In the genomic region with DNA sequence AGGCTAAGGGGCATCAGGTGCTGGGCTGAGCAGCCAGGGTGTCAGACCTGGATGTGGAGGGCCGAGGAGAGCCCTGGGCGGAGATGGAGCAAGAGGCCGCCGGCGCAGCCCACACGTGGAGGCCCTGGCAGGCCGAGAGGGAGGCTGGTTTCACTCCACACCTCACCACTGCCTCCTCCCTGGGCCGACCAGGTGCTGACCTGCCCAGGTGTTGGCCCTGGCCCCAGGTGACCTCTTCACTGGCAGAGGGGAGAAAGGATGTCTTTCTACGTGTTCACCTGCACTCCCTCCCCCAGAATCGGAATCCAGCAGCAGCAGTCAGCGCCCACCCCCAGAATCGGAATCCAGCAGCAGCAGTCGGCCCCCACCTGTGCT, we compare ENCODE assay signal across 9 cellular contexts. TPM values are rescaled to one million over a fixed set of nuclear protein-coding genes. Genes with fewer than 3 reads are reported as not detected.
DNase-seq lines count a peak whose midpoint lies in the region; ATAC-seq and TF ChIP-seq lines count a peak whose summit lies in the region.
"Had no signal": no experiment of that assay in that cellular context is flagged by ENCODE, and none has a peak within 500 bp of the region (broad histone marks: within the 10 kb centered on the region; RNA-seq: fewer than 3 reads in every experiment).

No MANE protein-coding gene starts in this region.

- peak overlapping the region; percentile 40 for H3K27ac Mint-ChIP-seq in activated T-helper 1 cell treated with anti-CD3 and anti-CD28 coated beads, Interleukin-12 subunit alpha, Interleukin-12 subunit beta, Interleukin-2, Interleukin-4 antibody, amounts not matched to agents 30 ng/mL and 10 ng/mL and 1 ng/mL, durations not matched to agents 14 hours and 24 hours and 36 hours

- H3K36me3 ChIP-seq in left ventricle myocardium inferior (no peaks in the 10 kb centered on the region), A673 (ENCODE audit: insufficient read depth, low read length, poor library complexity, severe bottlenecking) (no peaks in the 10 kb centered on the region)

- POLR2A ChIA-PET in A673 (lab: Charles Lee; ENCODE audit: low non-redundant PET): no interaction called here

- TF ChIP-seq CTCF in left ventricle myocardium inferior (IDR thresholded peaks at IDR 0.05; ENCODE audit: borderline replicate concordance) (no peak), A673 (conservative IDR thresholded peaks at IDR 0.05; ENCODE audit: low read depth, low read length) (no peak)

- H3K4me3 ChIP-seq in right cardiac atrium (ENCODE audit: low read length) (no peak overlapping the region), left ventricle myocardium inferior (no peak overlapping the region), A673 (ENCODE audit: low read depth, low read length, poor library complexity, severe bottlenecking) (no peak overlapping the region)

- WGBS in right cardiac atrium: 57% methylated on average over 13 of the region's 13 CpGs

- H3K9me3 Mint-ChIP-seq in activated T-helper 1 cell treated with anti-CD3 and anti-CD28 coated beads, Interleukin-12 subunit alpha, Interleukin-12 subunit beta, Interleukin-2, Interleukin-4 antibody, amounts not matched to agents 30 ng/mL and 10 ng/mL and 1 ng/mL, durations not matched to agents 14 hours and 24 hours and 36 hours: no peaks in the 10 kb centered on the region

- DNase-seq in right cardiac atrium: peak in 2 of 3 donors; percentile 11 to 38
- no peak for DNase-seq in left ventricle myocardium inferior
- DNase-seq in activated T-helper 1 cell treated with anti-CD3 and anti-CD28 coated beads, Interleukin-12 subunit alpha, Interleukin-12 subunit beta, Interleukin-2, Interleukin-4 antibody, amounts not matched to agents 30 ng/mL and 10 ng/mL and 1 ng/mL, durations not matched to agents 14 hours and 24 hours and 36 hours (ENCODE audit: low spot score): no peak
- DNase-seq in left kidney (ENCODE audit: low read depth, low spot score): peak; percentile 18
- DNase-seq in NCI-H345 (lab: John Stamatoyannopoulos, UW): no peak
- DNase-seq in A673 (ENCODE audit: low spot score): no peak

- no peaks in the 10 kb centered on the region for H3K27me3 Mint-ChIP-seq in activated T-helper 1 cell treated with anti-CD3 and anti-CD28 coated beads, Interleukin-12 subunit alpha, Interleukin-12 subunit beta, Interleukin-2, Interleukin-4 antibody, amounts not matched to agents 30 ng/mL and 10 ng/mL and 1 ng/mL, durations not matched to agents 14 hours and 24 hours and 36 hours (ENCODE audit: insufficient read depth)

- ATAC-seq in right cardiac atrium (no peak), GM21576 (IDR thresholded peaks at IDR 0.05; ENCODE audit: unreplicated experiment) (no peak), GM21447 (IDR thresholded peaks at IDR 0.05; ENCODE audit: unreplicated experiment) (no peak)

- H3K4me3 Mint-ChIP-seq in activated T-helper 1 cell treated with anti-CD3 and anti-CD28 coated beads, Interleukin-12 subunit alpha, Interleukin-12 subunit beta, Interleukin-2, Interleukin-4 antibody, amounts not matched to agents 30 ng/mL and 10 ng/mL and 1 ng/mL, durations not matched to agents 14 hours and 24 hours and 36 hours: peak overlapping the region; percentile 76

- peaks cover 11% of the 10 kb centered on the region for H3K4me1 Mint-ChIP-seq in activated T-helper 1 cell treated with anti-CD3 and anti-CD28 coated beads, Interleukin-12 subunit alpha, Interleukin-12 subunit beta, Interleukin-2, Interleukin-4 antibody, amounts not matched to agents 30 ng/mL and 10 ng/mL and 1 ng/mL, durations not matched to agents 14 hours and 24 hours and 36 hours (ENCODE audit: low read depth)

- no peaks in the 10 kb centered on the region for H3K9me3 ChIP-seq in right cardiac atrium (ENCODE audit: control insufficient read depth, low read length)
- no peaks in the 10 kb centered on the region for H3K9me3 ChIP-seq in left ventricle myocardium inferior (replicated peaks)
- no peaks in the 10 kb centered on the region for H3K9me3 ChIP-seq in A673 (ENCODE audit: low read depth, low read length, poor library complexity, severe bottlenecking)

- no peaks in the 10 kb centered on the region for H3K36me3 Mint-ChIP-seq in activated T-helper 1 cell treated with anti-CD3 and anti-CD28 coated beads, Interleukin-12 subunit alpha, Interleukin-12 subunit beta, Interleukin-2, Interleukin-4 antibody, amounts not matched to agents 30 ng/mL and 10 ng/mL and 1 ng/mL, durations not matched to agents 14 hours and 24 hours and 36 hours (ENCODE audit: low read depth)

- H3K27me3 ChIP-seq in right cardiac atrium (ENCODE audit: control insufficient read depth, insufficient read depth) (no peaks in the 10 kb centered on the region), left ventricle myocardium inferior (ENCODE audit: low read depth) (peaks cover 64% of the 10 kb centered on the region), A673 (replicated peaks; ENCODE audit: insufficient read depth, low read depth, low read length, poor library complexity) (no peaks in the 10 kb centered on the region)

- intact Hi-C loops in right cardiac atrium (cut with DNase I): no loop called here
- intact Hi-C loops in left ventricle myocardium inferior (cut with micrococcal nuclease): no loop called here
- intact Hi-C loops in activated T-helper 1 cell treated with anti-CD3 and anti-CD28 coated beads, Interleukin-12 subunit alpha, Interleukin-12 subunit beta, Interleukin-2, Interleukin-4 antibody, amounts not matched to agents 30 ng/mL and 10 ng/mL and 1 ng/mL, durations not matched to agents 14 hours and 24 hours and 36 hours (cut with micrococcal nuclease): loop anchor here (10.0 kb wide), 1 partner anchor 284 kb away; no protein-coding TSS in a partner anchor
- intact Hi-C loops in A673 (cut with micrococcal nuclease; ENCODE audit: unreplicated experiment): loop anchor here (10.0 kb wide), 1 partner anchor 236 kb away; the partner anchor contains the start of genes BET1L and RIC8A

- peaks cover 2% of the 10 kb centered on the region for H3K4me1 ChIP-seq in right cardiac atrium (ENCODE audit: control insufficient read depth, insufficient read depth, low read length)
- peaks cover 17% of the 10 kb centered on the region for H3K4me1 ChIP-seq in left ventricle myocardium inferior
- H3K4me1 ChIP-seq in A673 (ENCODE audit: insufficient read depth, low read length, poor library complexity, severe bottlenecking): peaks cover 4% of the 10 kb centered on the region

- H3K27ac ChIP-seq in right cardiac atrium (ENCODE audit: low read length): no peak overlapping the region
- H3K27ac ChIP-seq in left ventricle myocardium inferior (replicated peaks): no peak overlapping the region
- H3K27ac ChIP-seq in A673 (ENCODE audit: low read depth, low read length, poor library complexity, severe bottlenecking): no peak overlapping the region

- CTCF ChIA-PET in A673 (lab: Charles Lee): no interaction called here

- no TSS peak for BruUV-seq in A673 (replicated peaks; lab: Mats Ljungman, UMichigan)

RNA-seq across cellular contexts. Expression of gene ANO9, which starts 0.8 kb away (rescaled TPM):
- total RNA-seq in right cardiac atrium (under 1 TPM; 0.14 to 0.46 (median 0.20) TPM), left ventricle myocardium inferior (0.11 TPM), A673 (2021) (0.26 TPM in 1 of 2 replicates, not detected in the other)
- polyA plus RNA-seq in right cardiac atrium: 0.20 TPM
- 33.1 and 33.8 TPM in 2 replicates for total RNA-seq in activated T-helper 1 cell treated with anti-CD3 and anti-CD28 coated beads, Interleukin-12 subunit alpha, Interleukin-12 subunit beta, Interleukin-2, Interleukin-4 antibody, amounts not matched to agents 30 ng/mL and 10 ng/mL and 1 ng/mL, durations not matched to agents 14 hours and 24 hours and 36 hours
- total RNA-seq: osteoblast had no signal

RNA-seq across cellular contexts. Expression of gene PTDSS2, which starts 9.0 kb away (rescaled TPM):
- total RNA-seq in right cardiac atrium (10 to 100 TPM; 30.2 to 33.3 (median 30.9) TPM), left ventricle myocardium inferior (30.2 TPM), A673 (2021) (33.5 and 37.6 TPM in 2 replicates)
- polyA plus RNA-seq in right cardiac atrium: 30.7 TPM
- total RNA-seq in activated T-helper 1 cell treated with anti-CD3 and anti-CD28 coated beads, Interleukin-12 subunit alpha, Interleukin-12 subunit beta, Interleukin-2, Interleukin-4 antibody, amounts not matched to agents 30 ng/mL and 10 ng/mL and 1 ng/mL, durations not matched to agents 14 hours and 24 hours and 36 hours: 31.0 and 33.9 TPM in 2 replicates

RNA-seq across cellular contexts. Expression of gene SIGIRR, which starts 26.2 kb away (rescaled TPM):
- total RNA-seq in right cardiac atrium: 10 to 100 TPM; 28.6 to 42.4 (median 35.1) TPM
- polyA plus RNA-seq in right cardiac atrium: 61.8 TPM
- total RNA-seq in left ventricle myocardium inferior: 34.9 TPM
- total RNA-seq in activated T-helper 1 cell treated with anti-CD3 and anti-CD28 coated beads, Interleukin-12 subunit alpha, Interleukin-12 subunit beta, Interleukin-2, Interleukin-4 antibody, amounts not matched to agents 30 ng/mL and 10 ng/mL and 1 ng/mL, durations not matched to agents 14 hours and 24 hours and 36 hours: 38.3 and 43.9 TPM in 2 replicates
- 16.6 and 17.6 TPM in 2 replicates for total RNA-seq in A673 (2021)

RNA-seq across cellular contexts. Expression of gene PKP3, which starts 47.0 kb away (rescaled TPM):
- total RNA-seq in right cardiac atrium (under 1 TPM; 0.26 to 0.88 (median 0.63) TPM), left ventricle myocardium inferior (0.52 TPM), A673 (2021) (not detected in 2 replicates)
- 0.36 TPM for polyA plus RNA-seq in right cardiac atrium
- not detected in 2 replicates for total RNA-seq in activated T-helper 1 cell treated with anti-CD3 and anti-CD28 coated beads, Interleukin-12 subunit alpha, Interleukin-12 subunit beta, Interleukin-2, Interleukin-4 antibody, amounts not matched to agents 30 ng/mL and 10 ng/mL and 1 ng/mL, durations not matched to agents 14 hours and 24 hours and 36 hours

Comparison
In these comparisons a context has a peak if more than half of its experiments do, and no peak if none do; other contexts are left out.
1. DNase-seq: peak in right cardiac atrium (2 of 3) and left kidney (single experiment); none in left ventricle myocardium inferior (single experiment), activated T-helper 1 cell treated with anti-CD3 and anti-CD28 coated beads, Interleukin-12 subunit alpha, Interleukin-12 subunit beta, Interleukin-2, Interleukin-4 antibody, amounts not matched to agents 30 ng/mL and 10 ng/mL and 1 ng/mL, durations not matched to agents 14 hours and 24 hours and 36 hours (single experiment), NCI-H345 (single experiment) and A673 (single experiment).
2. RNA of gene ANO9, which starts 0.8 kb away (total RNA-seq): 33.1 to 33.8 TPM in activated T-helper 1 cell treated with anti-CD3 and anti-CD28 coated beads, Interleukin-12 subunit alpha, Interleukin-12 subunit beta, Interleukin-2, Interleukin-4 antibody, amounts not matched to agents 30 ng/mL and 10 ng/mL and 1 ng/mL, durations not matched to agents 14 hours and 24 hours and 36 hours; 0.14 to 0.46 TPM in right cardiac atrium, 0.11 TPM in left ventricle myocardium inferior (single experiment) and 0.26 TPM in A673; every median in the first group is over 10 times any median in the second.
3. intact Hi-C loops: an anchor here in activated T-helper 1 cell treated with anti-CD3 and anti-CD28 coated beads, Interleukin-12 subunit alpha, Interleukin-12 subunit beta, Interleukin-2, Interleukin-4 antibody, amounts not matched to agents 30 ng/mL and 10 ng/mL and 1 ng/mL, durations not matched to agents 14 hours and 24 hours and 36 hours (10.0 kb wide) and A673 (10.0 kb wide); none called in right cardiac atrium and left ventricle myocardium inferior.